1 cellular context compared by ENCODE assay signal in genomic region chr2:158603205-158603604, GRCh38.
TF ChIP-seq lines count a peak whose summit lies in the region.

No MANE protein-coding gene starts in this region.

TF ChIP-seq in HepG2, 621 proteins besides CTCF, POLR2A, EP300 and RAD21 (continued from another document):
- TF ChIP-seq ZNF431 (CRISPR knock-in tag; IDR thresholded peaks at IDR 0.05; ENCODE audit: borderline replicate concordance, low read depth) = no peak
